15 cellular contexts compared by ENCODE assay signal in the genomic region with DNA sequence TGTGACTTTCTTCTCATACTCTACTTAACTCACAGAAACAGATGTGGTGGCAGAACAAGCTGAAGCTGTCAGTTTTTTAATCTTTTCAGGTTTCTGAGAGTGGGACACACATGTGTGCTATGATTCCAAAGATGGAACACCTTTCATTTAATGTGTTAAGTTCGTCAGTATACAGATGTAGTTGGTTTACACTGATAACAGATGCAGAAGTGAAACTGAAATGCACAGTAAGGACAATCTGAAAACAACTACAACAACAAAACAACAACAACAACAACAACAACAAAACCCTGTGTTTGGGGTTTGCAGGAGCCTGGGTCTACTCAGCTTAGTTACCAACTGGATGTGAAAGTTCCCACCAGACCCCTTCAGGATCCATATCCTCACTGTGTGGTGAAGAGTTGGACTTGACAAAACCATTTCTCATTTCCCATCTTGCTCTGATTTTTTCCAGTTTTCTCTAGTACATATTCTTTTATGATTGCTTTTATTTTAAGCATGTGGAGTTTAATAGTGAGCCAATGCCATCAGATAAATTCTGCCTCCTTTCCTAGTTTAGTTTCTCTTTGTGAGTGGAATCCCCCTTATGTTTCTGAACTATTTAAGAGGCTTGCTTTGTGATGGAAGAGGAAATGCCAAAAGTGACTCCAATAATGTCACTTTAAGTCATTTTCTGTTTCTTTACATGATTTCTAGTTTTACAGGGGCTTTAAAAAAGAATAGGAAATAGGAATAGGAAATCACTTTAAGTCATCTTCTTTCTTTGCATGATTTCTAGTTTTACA. TPM values are rescaled to one million over a fixed set of nuclear protein-coding genes. Genes with fewer than 3 reads are reported as not detected.
DNase-seq lines count a peak whose midpoint lies in the region; ATAC-seq and TF ChIP-seq lines count a peak whose summit lies in the region.
"Had no signal": no experiment of that assay in that cellular context is flagged by ENCODE, and none has a peak within 500 bp of the region (broad histone marks: within the 10 kb centered on the region; RNA-seq: fewer than 3 reads in every experiment).

No MANE protein-coding gene starts in this region.

- H3K9me3 ChIP-seq in left ventricle myocardium inferior (replicated peaks) (peaks cover 8% of the 10 kb centered on the region), MM.1S (replicated peaks; ENCODE audit: insufficient read depth, low read length) (no peaks in the 10 kb centered on the region), uterus (no peaks in the 10 kb centered on the region)
- H3K9me3 ChIP-seq: MG63, pancreas had no signal

- BruUV-seq in Calu3 (replicated peaks; lab: Mats Ljungman, UMichigan) = no TSS peak

- H3K4me1 Mint-ChIP-seq in Calu3 (ENCODE audit: low read depth, unreplicated experiment) = peaks cover 10% of the 10 kb centered on the region
- H3K4me1 Mint-ChIP-seq: activated CD4-positive, alpha-beta T cell treated with anti-CD3 and anti-CD28 coated beads, Interleukin-2, amount 10 ng/mL, durations not matched to agents 24 days and 14 days had no signal

- no peaks in the 10 kb centered on the region for H4K20me1 ChIP-seq in MM.1S (ENCODE audit: insufficient read depth, low read length)

- no peak for TF ChIP-seq CTCF in left ventricle myocardium inferior (IDR thresholded peaks at IDR 0.05; ENCODE audit: borderline replicate concordance)
- no peak for TF ChIP-seq CTCF in MM.1S (IDR thresholded peaks at IDR 0.05; ENCODE audit: low read length)
- no peak for TF ChIP-seq CTCF in Calu3 (IDR thresholded peaks at IDR 0.05; ENCODE audit: unreplicated experiment)
- no peak for TF ChIP-seq CTCF in uterus (IDR thresholded peaks at IDR 0.05)

- H3K27ac ChIP-seq in left ventricle myocardium inferior (replicated peaks) (peak overlapping the region; percentile 18), MM.1S (ENCODE audit: low read length) (peak overlapping the region; percentile 37; the same call in 1 of the 2 replicates), uterus (no peak overlapping the region)
- H3K27ac ChIP-seq: pancreas had no signal

- H3K27ac Mint-ChIP-seq in Calu3 (ENCODE audit: unreplicated experiment) = no peak overlapping the region
- H3K27ac Mint-ChIP-seq: activated CD4-positive, alpha-beta T cell treated with anti-CD3 and anti-CD28 coated beads, Interleukin-2, amount 10 ng/mL, durations not matched to agents 24 days and 14 days; activated T-cell treated with anti-CD3 and anti-CD28 coated beads, Interleukin-2, amount 50 U/mL, for 72 hours had no signal

- H3K4me1 ChIP-seq in left ventricle myocardium inferior (peaks cover 50% of the 10 kb centered on the region), MM.1S (ENCODE audit: low read length) (0 out of 2 replicates have a peak, but pooled peaks cover 16% of the 10 kb centered on the region), uterus (peaks cover 0 to 6% of the 10 kb centered on the region in 2 donors)

- no peak for TF ChIP-seq POLR2A in uterus (IDR thresholded peaks at IDR 0.05)

- no peaks in the 10 kb centered on the region for H3K27me3 Mint-ChIP-seq in Calu3 (ENCODE audit: unreplicated experiment)
- H3K27me3 Mint-ChIP-seq: activated CD4-positive, alpha-beta T cell treated with anti-CD3 and anti-CD28 coated beads, Interleukin-2, amount 10 ng/mL, durations not matched to agents 24 days and 14 days had no signal

- H3K79me2 ChIP-seq in MM.1S (ENCODE audit: low read length) = no peaks in the 10 kb centered on the region

- H3K27me3 ChIP-seq in left ventricle myocardium inferior (ENCODE audit: low read depth) (no peaks in the 10 kb centered on the region), MM.1S (replicated peaks; ENCODE audit: insufficient read depth, low read length) (no peaks in the 10 kb centered on the region), uterus (no peaks in the 10 kb centered on the region)
- H3K27me3 ChIP-seq: MG63, pancreas had no signal

- no peaks in the 10 kb centered on the region for H3K36me3 Mint-ChIP-seq in Calu3 (ENCODE audit: insufficient read depth, unreplicated experiment)

- no peaks in the 10 kb centered on the region for H3K9me2 ChIP-seq in MM.1S (replicated peaks; ENCODE audit: insufficient read depth, low read length)

- H3K4me3 ChIP-seq in left ventricle myocardium inferior (no peak overlapping the region), MM.1S (ENCODE audit: low read length) (no peak overlapping the region), uterus (no peak overlapping the region)
- H3K4me3 ChIP-seq: MG63, pancreas had no signal

- H3K9me3 Mint-ChIP-seq in Calu3 (ENCODE audit: low read depth, unreplicated experiment) = no peaks in the 10 kb centered on the region
- H3K9me3 Mint-ChIP-seq: activated CD4-positive, alpha-beta T cell treated with anti-CD3 and anti-CD28 coated beads, Interleukin-2, amount 10 ng/mL, durations not matched to agents 24 days and 14 days had no signal

- H2AFZ ChIP-seq in MM.1S (ENCODE audit: low read length) = no peak overlapping the region

- DNase-seq in left ventricle myocardium inferior = no peak
- no peak for DNase-seq in Right ventricle myocardium superior
- peak; percentile 23 for DNase-seq in MM.1S
- no peak for DNase-seq in Calu3
- no peak for DNase-seq in uterus
- no peak for DNase-seq in cerebellum (ENCODE audit: low spot score)
- DNase-seq: activated CD4-positive, alpha-beta T cell treated with anti-CD3 and anti-CD28 coated beads, Interleukin-2, amount 10 ng/mL, durations not matched to agents 24 days and 14 days; activated T-cell treated with anti-CD3 and anti-CD28 coated beads, Interleukin-2, amount 50 U/mL, for 72 hours; MG63; midbrain; NCI-H2227 treated with DMSO at 0.1 percent for 48 hours; pancreas; stimulated activated CD4-positive, alpha-beta T cell treated with anti-CD3 and anti-CD28 coated beads, Interleukin-12 subunit alpha, Interleukin-12 subunit beta, amount 100 ng/mL, for 4 hours had no signal

- ATAC-seq in Right ventricle myocardium superior (ENCODE audit: poor library complexity) (no peak), HG02763 (IDR thresholded peaks at IDR 0.05; ENCODE audit: unreplicated experiment) (peak; percentile 45), HG02870 (IDR thresholded peaks at IDR 0.05; ENCODE audit: unreplicated experiment) (no peak)
- ATAC-seq: activated T-cell treated with anti-CD3 and anti-CD28 coated beads, Interleukin-2, amount 50 U/mL, for 72 hours; pancreas had no signal

- no peaks in the 10 kb centered on the region for H3F3A ChIP-seq in MM.1S (ENCODE audit: insufficient read depth, low read length)

- H3K36me3 ChIP-seq in left ventricle myocardium inferior (no peaks in the 10 kb centered on the region), MM.1S (replicated peaks; ENCODE audit: insufficient read depth, low read length) (no peaks in the 10 kb centered on the region), uterus (no peaks in the 10 kb centered on the region)
- H3K36me3 ChIP-seq: MG63, pancreas had no signal

- no peak overlapping the region for H3K4me3 Mint-ChIP-seq in Calu3 (ENCODE audit: low read depth, unreplicated experiment)
- H3K4me3 Mint-ChIP-seq: activated CD4-positive, alpha-beta T cell treated with anti-CD3 and anti-CD28 coated beads, Interleukin-2, amount 10 ng/mL, durations not matched to agents 24 days and 14 days; activated T-cell treated with anti-CD3 and anti-CD28 coated beads, Interleukin-2, amount 50 U/mL, for 72 hours had no signal

- CTCF ChIA-PET in Calu3 (lab: Charles Lee) = no interaction called here

- intact Hi-C loops in left ventricle myocardium inferior (cut with micrococcal nuclease) = no loop called here
- intact Hi-C loops in Right ventricle myocardium superior (cut with DNase I) = loop anchor here (10.0 kb wide), 1 partner anchor 100 kb away; no protein-coding TSS in a partner anchor
- intact Hi-C loops in Calu3 (cut with micrococcal nuclease; ENCODE audit: unreplicated experiment) = loop anchor here (5.0 kb wide), 1 partner anchor 42 kb away; no protein-coding TSS in a partner anchor
- intact Hi-C loops in uterus (cut with DNase I; ENCODE audit: low total_unique reads) = no loop called here

- H3K4me2 ChIP-seq in MM.1S (ENCODE audit: low read depth, low read length) = peak overlapping the region; percentile 45; the same call in 1 of the 2 replicates

- no peak overlapping the region for H3K9ac ChIP-seq in MM.1S (ENCODE audit: low read length)

RNA-seq across cellular contexts. Expression of a gene that starts 47.8 kb away (rescaled TPM):
- 11.1 TPM for total RNA-seq in left ventricle myocardium inferior
- total RNA-seq in Right ventricle myocardium superior = 7.2 TPM
- 9.9 and 10.3 TPM in 2 replicates for total RNA-seq in Calu3 (2022)
- 10 to 100 TPM; 10.2 to 51.6 (median 21.1) TPM for total RNA-seq in uterus
- total RNA-seq in cerebellum = 21.4 TPM
- total RNA-seq: activated CD4-positive, alpha-beta T cell treated with anti-CD3 and anti-CD28 coated beads, Interleukin-2, amount 10 ng/mL, durations not matched to agents 24 days and 14 days had no signal

Comparison
In these comparisons a context has a peak if more than half of its experiments do, and no peak if none do; other contexts are left out.
1. intact Hi-C loops: an anchor here in Right ventricle myocardium superior (10.0 kb wide) and Calu3 (5.0 kb wide); none called in left ventricle myocardium inferior and uterus.
2. H3K27ac ChIP-seq: peak in left ventricle myocardium inferior (single experiment) and MM.1S (single experiment); none in uterus (0 of 2).